Comparison of ENCODE assay signal across 13 cellular contexts in the genomic region with DNA sequence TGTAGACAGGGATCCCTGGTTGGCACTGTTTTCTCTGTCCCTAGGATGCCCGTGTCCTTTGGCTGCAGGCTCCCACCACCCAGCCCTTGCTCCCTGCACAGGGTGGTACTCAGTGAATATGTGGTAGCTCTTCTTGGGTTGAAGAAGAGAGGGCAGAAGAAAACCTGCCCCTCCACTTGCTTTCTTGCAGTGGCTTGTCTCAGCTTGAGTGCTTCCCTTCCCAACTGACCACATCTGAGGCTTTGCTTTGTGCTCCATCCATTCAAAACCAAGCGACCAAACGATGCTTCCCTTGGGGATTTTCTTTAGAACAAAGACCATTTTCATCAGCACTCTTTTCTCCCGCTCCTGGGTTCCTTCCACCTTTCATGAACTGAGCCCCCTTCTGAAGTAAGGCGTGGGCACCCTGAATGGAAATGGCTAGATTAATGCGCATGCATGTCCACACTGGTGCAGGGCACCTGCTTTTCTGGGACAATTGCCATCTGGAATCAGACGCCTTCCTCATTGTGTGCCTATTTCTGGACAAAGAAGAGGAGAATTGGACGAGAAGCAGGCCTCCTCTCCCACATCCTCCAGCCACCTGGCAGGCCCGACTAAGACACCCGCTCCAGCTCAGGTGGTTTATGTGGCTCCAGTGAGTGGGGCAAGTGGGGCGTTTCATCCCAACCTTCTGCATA. TPM values are rescaled to one million over a fixed set of nuclear protein-coding genes. Genes with fewer than 3 reads are reported as not detected.
DNase-seq lines count a peak whose midpoint lies in the region; ATAC-seq and TF ChIP-seq lines count a peak whose summit lies in the region.
"Had no signal": no experiment of that assay in that cellular context is flagged by ENCODE, and none has a peak within 500 bp of the region (broad histone marks: within the 10 kb centered on the region; RNA-seq: fewer than 3 reads in every experiment).

No MANE protein-coding gene starts in this region.

- TF ChIP-seq CTCF in brain (conservative IDR thresholded peaks at IDR 0.05) = no peak
- no peak for TF ChIP-seq CTCF in osteocyte (IDR thresholded peaks at IDR 0.05)

- CTCF ChIA-PET in naive thymus-derived CD4-positive, alpha-beta T cell (lab: Charles Lee) = interaction anchor here (0.7 to 1.6 kb wide), 5 partner anchors 9 to 149 kb away, joined by 3 to 6 read pairs (median 4); no protein-coding TSS in a partner anchor

- no peaks in the 10 kb centered on the region for H3K36me3 ChIP-seq in naive thymus-derived CD4-positive, alpha-beta T cell (ENCODE audit: control insufficient read depth in 2 of 3, insufficient read depth in 3 of 3, low read length in 3 of 3)
- H3K36me3 ChIP-seq: cardiac muscle cell had no signal

- H3K4me1 ChIP-seq in naive thymus-derived CD4-positive, alpha-beta T cell (ENCODE audit: control insufficient read depth in 2 of 2, insufficient read depth in 2 of 2, low read length in 2 of 2) = peaks cover 9 to 74% of the 10 kb centered on the region in 2 donors

- H3K4me3 Mint-ChIP-seq in brain = peak overlapping the region in 1 of 5 experiments; percentile 30
- peak overlapping the region; percentile 15 to 81 (median 74) for H3K4me3 Mint-ChIP-seq in naive thymus-derived CD4-positive, alpha-beta T cell
- H3K4me3 Mint-ChIP-seq in osteocyte (ENCODE audit: unreplicated experiment) = no peak overlapping the region
- H3K4me3 Mint-ChIP-seq: nephron had no signal

- H3K9me3 Mint-ChIP-seq in brain = peaks cover 0 to 8% (median 3%) of the 10 kb centered on the region in 5 experiments
- H3K9me3 Mint-ChIP-seq in naive thymus-derived CD4-positive, alpha-beta T cell = peaks cover 0 to 4% (median 0%) of the 10 kb centered on the region in 11 donors
- no peaks in the 10 kb centered on the region for H3K9me3 Mint-ChIP-seq in osteocyte (ENCODE audit: unreplicated experiment)

- H3K27me3 ChIP-seq in naive thymus-derived CD4-positive, alpha-beta T cell (ENCODE audit: control insufficient read depth in 2 of 2, insufficient read depth in 2 of 2, low read length in 2 of 2) = no peaks in the 10 kb centered on the region
- H3K27me3 ChIP-seq: cardiac muscle cell had no signal

- peaks cover 16% of the 10 kb centered on the region for H3K27me3 Mint-ChIP-seq in brain
- no peaks in the 10 kb centered on the region for H3K27me3 Mint-ChIP-seq in naive thymus-derived CD4-positive, alpha-beta T cell
- H3K27me3 Mint-ChIP-seq in osteocyte (ENCODE audit: unreplicated experiment) = no peaks in the 10 kb centered on the region

- H3K36me3 Mint-ChIP-seq in brain (no peaks in the 10 kb centered on the region), osteocyte (ENCODE audit: unreplicated experiment) (no peaks in the 10 kb centered on the region)
- H3K36me3 Mint-ChIP-seq in naive thymus-derived CD4-positive, alpha-beta T cell = peaks cover 0 to 28% (median 5%) of the 10 kb centered on the region in 5 donors

- H3K4me1 Mint-ChIP-seq in brain (peaks cover 18% of the 10 kb centered on the region), osteocyte (ENCODE audit: unreplicated experiment) (peaks cover 15% of the 10 kb centered on the region)
- H3K4me1 Mint-ChIP-seq in naive thymus-derived CD4-positive, alpha-beta T cell = peaks cover 54 to 98% (median 89%) of the 10 kb centered on the region in 7 donors

- H3K27ac ChIP-seq in naive thymus-derived CD4-positive, alpha-beta T cell (ENCODE audit: low read depth, low read length) = peak overlapping the region; percentile 75
- H3K27ac ChIP-seq: cardiac muscle cell, PC-9 had no signal

- ATAC-seq in naive thymus-derived CD4-positive, alpha-beta T cell = no peak
- no peak for ATAC-seq in GM21529 (IDR thresholded peaks at IDR 0.05; ENCODE audit: unreplicated experiment)

- H3K4me3 ChIP-seq in naive thymus-derived CD4-positive, alpha-beta T cell (ENCODE audit: low read length) = peak overlapping the region; percentile 46
- H3K4me3 ChIP-seq: cardiac muscle cell, PC-9 had no signal

- no peaks in the 10 kb centered on the region for H3K9me3 ChIP-seq in naive thymus-derived CD4-positive, alpha-beta T cell (ENCODE audit: control insufficient read depth in 2 of 3, low read length in 3 of 3)

- DNase-seq in DMS79 (lab: John Stamatoyannopoulos, UW) (peak; percentile 95), NCI-H2081 treated with DMSO at 0.1 percent for 48 hours (lab: John Stamatoyannopoulos, UW) (peak; percentile 83), osteocyte (ENCODE audit: extremely low spot score, unreplicated experiment) (no peak), SIG-M5 (lab: John Stamatoyannopoulos, UW) (no peak)
- DNase-seq in naive thymus-derived CD4-positive, alpha-beta T cell = no peak
- DNase-seq in activated CD8-positive, alpha-beta memory T cell treated with anti-CD3 and anti-CD28 coated beads, Interleukin-2, amount 50 U/mL, for 48 hours = no peak
- DNase-seq: activated T-cell treated with anti-CD3 and anti-CD28 coated beads, Interleukin-2, amount 50 U/mL, for 48 hours; DMS53 had no signal

- H3K27ac Mint-ChIP-seq in brain (peak overlapping the region; percentile 76 to 99 (median 96)), osteocyte (ENCODE audit: unreplicated experiment) (no peak overlapping the region)
- H3K27ac Mint-ChIP-seq in naive thymus-derived CD4-positive, alpha-beta T cell = peak overlapping the region; percentile 64 to 100 (median 95)
- H3K27ac Mint-ChIP-seq: nephron had no signal

- intact Hi-C loops in naive thymus-derived CD4-positive, alpha-beta T cell (cut with micrococcal nuclease) = loop anchor here (1.0 kb wide), 3 partner anchors 9 to 11 kb away; no protein-coding TSS in a partner anchor

- POLR2A ChIA-PET in naive thymus-derived CD4-positive, alpha-beta T cell (lab: Charles Lee) = interaction anchor here (0.6 to 3.8 kb wide), 13 partner anchors 10 to 173 kb away, joined by 3 to 31 read pairs (median 4); no protein-coding TSS in a partner anchor

RNA-seq across cellular contexts. Expression of a gene that starts 59.1 kb away (rescaled TPM):
- 72.1 TPM for polyA plus RNA-seq in brain (ENCODE audit: insufficient read depth, low read depth, low replicate concordance)
- 100 to 1,000 TPM; 200 to 329 (median 290) TPM for total RNA-seq in naive thymus-derived CD4-positive, alpha-beta T cell
- polyA plus RNA-seq in naive thymus-derived CD4-positive, alpha-beta T cell = 100 to 1,000 TPM in 1 of 2 donors, 10 to 100 TPM in 1; 90.6 to 115 TPM
- 35.1 and 37.1 TPM in 2 replicates for total RNA-seq in osteocyte

Comparison
In these comparisons a context has a peak if more than half of its experiments do, and no peak if none do; other contexts are left out.
1. DNase-seq: peak in DMS79 (single experiment) and NCI-H2081 treated with DMSO at 0.1 percent for 48 hours (single experiment); none in naive thymus-derived CD4-positive, alpha-beta T cell (0 of 9), osteocyte (single experiment), SIG-M5 (single experiment) and activated CD8-positive, alpha-beta memory T cell treated with anti-CD3 and anti-CD28 coated beads, Interleukin-2, amount 50 U/mL, for 48 hours (single experiment).